In the genomic region with DNA sequence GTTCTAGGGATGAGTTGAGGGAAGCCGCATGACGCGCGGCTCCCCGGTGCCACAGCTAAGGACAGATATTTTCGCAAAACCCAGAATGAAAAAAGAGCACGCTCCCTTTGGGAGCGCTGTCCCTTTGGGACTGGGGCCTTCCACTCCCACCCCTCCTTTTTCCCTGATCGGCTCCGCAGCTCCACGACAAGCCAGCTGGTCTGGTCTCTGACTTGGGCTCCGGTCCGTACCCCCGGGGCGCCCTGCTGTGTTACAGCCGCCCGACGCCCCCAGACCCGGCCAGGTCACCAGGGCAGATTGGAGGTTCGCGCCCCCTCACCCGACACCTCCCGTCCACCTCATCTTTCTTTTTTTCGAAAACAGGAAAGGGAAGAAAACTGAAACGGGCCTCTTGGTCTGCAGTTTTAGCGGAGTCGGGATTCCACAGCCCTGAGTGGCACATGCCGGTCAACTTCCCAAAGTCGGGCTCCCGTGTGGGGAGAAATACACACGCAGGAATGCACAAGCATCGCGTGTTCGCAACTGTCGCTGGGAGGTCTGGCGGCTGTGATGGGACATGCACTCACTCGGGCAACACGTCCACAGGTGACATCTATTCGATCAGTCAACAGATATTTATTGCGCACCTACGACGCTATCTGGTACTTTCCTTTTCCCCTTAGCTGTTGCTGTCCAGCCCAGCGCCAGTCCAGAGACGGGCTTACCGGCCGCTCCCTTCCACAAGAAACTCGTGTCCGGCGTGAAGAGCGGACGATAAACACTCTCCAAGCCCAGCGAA, we compare ENCODE assay signal across 9 cellular contexts. TPM values are rescaled to one million over a fixed set of nuclear protein-coding genes. Genes with fewer than 3 reads are reported as not detected.
DNase-seq lines count a peak whose midpoint lies in the region; ATAC-seq, FAIRE-seq and TF ChIP-seq lines count a peak whose summit lies in the region.
"Had no signal": no experiment of that assay in that cellular context is flagged by ENCODE, and none has a peak within 500 bp of the region (broad histone marks: within the 10 kb centered on the region; RNA-seq: fewer than 3 reads in every experiment).

No MANE protein-coding gene starts in this region.

- DNase-seq in heart left ventricle (peak in 1 of 5 donors; percentile 32), left cardiac atrium (no peak), esophagus squamous epithelium (lab: John Stamatoyannopoulos, UW) (no peak), urothelium cell line (ENCODE audit: low spot score) (no peak), PC-9 (no peak), T-helper 1 cell (no peak)
- no peak for DNase-seq in naive thymus-derived CD4-positive, alpha-beta T cell
- DNase-seq in activated CD4-positive, alpha-beta T cell treated with anti-CD3 and anti-CD28 coated beads, Interleukin-2, amount 50 U/mL, for 1 hour, result no peak

- H3F3A ChIP-seq in PC-9 (ENCODE audit: insufficient read depth, low read depth), result no peaks in the 10 kb centered on the region

- no peaks in the 10 kb centered on the region for H3K9me2 ChIP-seq in PC-9 (ENCODE audit: insufficient read depth)

- TF ChIP-seq CTCF in heart left ventricle (IDR thresholded peaks at IDR 0.05), result no peak
- TF ChIP-seq CTCF in esophagus squamous epithelium (IDR thresholded peaks at IDR 0.05), result no peak
- no peak for TF ChIP-seq CTCF in PC-9 (conservative IDR thresholded peaks at IDR 0.05)

- 14 to 21% (median 19%) methylated on average over 51 to 52 of the region's 52 CpGs for WGBS in heart left ventricle, 4 donors
- whole genome bisulfite sequencing in esophagus squamous epithelium, 2 donors, result 13 to 24% methylated on average over 41 to 45 of the region's 52 CpGs

- no peaks in the 10 kb centered on the region for H3K36me3 ChIP-seq in heart left ventricle
- no peaks in the 10 kb centered on the region for H3K36me3 ChIP-seq in esophagus squamous epithelium
- H3K36me3 ChIP-seq in naive thymus-derived CD4-positive, alpha-beta T cell (ENCODE audit: control insufficient read depth in 2 of 3, insufficient read depth in 3 of 3, low read length in 3 of 3), result no peaks in the 10 kb centered on the region
- H3K36me3 ChIP-seq in PC-9 (ENCODE audit: low read depth), result no peaks in the 10 kb centered on the region

- peaks cover 5 to 20% (median 11%) of the 10 kb centered on the region in 7 donors for H3K4me1 Mint-ChIP-seq in naive thymus-derived CD4-positive, alpha-beta T cell

- peaks cover 59 to 78% (median 76%) of the 10 kb centered on the region in 5 donors for H3K27me3 Mint-ChIP-seq in naive thymus-derived CD4-positive, alpha-beta T cell

- peaks cover 3 to 66% (median 25%) of the 10 kb centered on the region in 9 donors for H3K27me3 ChIP-seq in heart left ventricle
- H3K27me3 ChIP-seq in esophagus squamous epithelium, result peaks cover 9 to 100% (median 16%) of the 10 kb centered on the region in 4 donors
- H3K27me3 ChIP-seq in naive thymus-derived CD4-positive, alpha-beta T cell (ENCODE audit: control insufficient read depth in 2 of 2, insufficient read depth in 2 of 2, low read length in 2 of 2), result peaks cover 9% of the 10 kb centered on the region in 2 donors
- no peaks in the 10 kb centered on the region for H3K27me3 ChIP-seq in PC-9 (ENCODE audit: insufficient read depth, low read depth)

- H3K27ac Mint-ChIP-seq in naive thymus-derived CD4-positive, alpha-beta T cell, result peak overlapping the region in 1 of 9 donors; percentile 71
- H3K27ac Mint-ChIP-seq: memory B cell had no signal

- peaks cover 0 to 9% (median 0%) of the 10 kb centered on the region in 5 donors for H3K36me3 Mint-ChIP-seq in naive thymus-derived CD4-positive, alpha-beta T cell

- POLR2A ChIA-PET in naive thymus-derived CD4-positive, alpha-beta T cell (lab: Charles Lee), result no interaction called here
- POLR2A ChIA-PET in PC-9 (lab: Charles Lee; ENCODE audit: unreplicated experiment), result interaction anchor here (0.6 kb wide), 1 partner anchor 9 kb away, joined by 6 read pairs; no protein-coding TSS in a partner anchor

- H4K20me1 ChIP-seq in PC-9 (ENCODE audit: insufficient read depth), result 0 out of 2 replicates have a peak, but pooled peaks cover 5% of the 10 kb centered on the region

- CTCF ChIA-PET in naive thymus-derived CD4-positive, alpha-beta T cell (lab: Charles Lee), result no interaction called here
- CTCF ChIA-PET in PC-9 (lab: Charles Lee), result interaction anchor here (0.6 kb wide), 1 partner anchor 495 kb away, joined by 3 read pairs; no protein-coding TSS in a partner anchor

- no peak overlapping the region for H3K4me2 ChIP-seq in PC-9

- TF ChIP-seq POLR2A in heart left ventricle (IDR thresholded peaks at IDR 0.05), result no peak
- no peak for TF ChIP-seq POLR2A in esophagus squamous epithelium (IDR thresholded peaks at IDR 0.05)

- intact Hi-C loops in heart left ventricle (cut with DNase I), result loop anchor here (2.0 to 10.0 kb wide), 19 partner anchors 85 to 1482 kb away; no protein-coding TSS in a partner anchor
- intact Hi-C loops in left cardiac atrium (cut with DNase I), result no loop called here
- intact Hi-C loops in esophagus squamous epithelium (cut with DNase I), result loop anchor here (10.0 kb wide), 1 partner anchor 642 kb away; no protein-coding TSS in a partner anchor
- intact Hi-C loops in naive thymus-derived CD4-positive, alpha-beta T cell (cut with micrococcal nuclease), result loop anchor here in 1 of 2 donors (5.0 kb wide), 1 partner anchor 1480 kb away; no protein-coding TSS in a partner anchor
- intact Hi-C loops in PC-9 (cut with micrococcal nuclease; ENCODE audit: unreplicated experiment), result loop anchor here (5.0 to 10.0 kb wide), 4 partner anchors 145 to 1350 kb away; no protein-coding TSS in a partner anchor

- H3K4me1 ChIP-seq in heart left ventricle, result peaks cover 0 to 51% (median 16%) of the 10 kb centered on the region in 12 donors
- peaks cover 17 to 61% (median 19%) of the 10 kb centered on the region in 3 donors for H3K4me1 ChIP-seq in esophagus squamous epithelium
- no peaks in the 10 kb centered on the region for H3K4me1 ChIP-seq in naive thymus-derived CD4-positive, alpha-beta T cell (ENCODE audit: control insufficient read depth in 2 of 2, insufficient read depth in 2 of 2, low read length in 2 of 2)
- H3K4me1 ChIP-seq in PC-9 (replicated peaks; ENCODE audit: insufficient read depth), result peaks cover 15% of the 10 kb centered on the region; the same call in 1 of the 2 replicates

- peak overlapping the region in 6 of 10 donors; percentile 12 to 49 (median 34) for H3K4me3 Mint-ChIP-seq in naive thymus-derived CD4-positive, alpha-beta T cell
- H3K4me3 Mint-ChIP-seq: memory B cell had no signal

- H3K27ac ChIP-seq in heart left ventricle, result peak overlapping the region in 1 of 12 donors; percentile 44
- H3K27ac ChIP-seq in esophagus squamous epithelium, result peak overlapping the region in 1 of 4 donors; percentile 19
- no peak overlapping the region for H3K27ac ChIP-seq in naive thymus-derived CD4-positive, alpha-beta T cell (ENCODE audit: low read depth, low read length)
- H3K27ac ChIP-seq in PC-9, result no peak overlapping the region

- H3K4me3 ChIP-seq in heart left ventricle (peak overlapping the region in 11 of 12 donors; percentile 23 to 94 (median 65)), esophagus squamous epithelium (peak overlapping the region; percentile 17 to 61 (median 41)), PC-9 (no peak overlapping the region)
- no peak overlapping the region for H3K4me3 ChIP-seq in naive thymus-derived CD4-positive, alpha-beta T cell (ENCODE audit: low read length)

- FAIRE-seq in urothelium cell line (lab: Jason Lieb, UNC), result peak; percentile 55

- H3K9me3 ChIP-seq in heart left ventricle (no peaks in the 10 kb centered on the region), esophagus squamous epithelium (no peaks in the 10 kb centered on the region), PC-9 (ENCODE audit: insufficient read depth, low read depth) (peaks cover 4% of the 10 kb centered on the region; the same call in 1 of the 2 replicates)
- no peaks in the 10 kb centered on the region for H3K9me3 ChIP-seq in naive thymus-derived CD4-positive, alpha-beta T cell (ENCODE audit: control insufficient read depth in 2 of 3, low read length in 3 of 3)

- H3K9me3 Mint-ChIP-seq in naive thymus-derived CD4-positive, alpha-beta T cell, result peaks cover 0 to 11% (median 0%) of the 10 kb centered on the region in 11 donors
- H3K9me3 Mint-ChIP-seq: memory B cell had no signal

- peaks cover 9% of the 10 kb centered on the region for H3K79me2 ChIP-seq in PC-9 (ENCODE audit: low read depth)

- H2AFZ ChIP-seq in PC-9, result no peak overlapping the region

- ATAC-seq in heart left ventricle, result no peak
- ATAC-seq in left cardiac atrium, result no peak
- ATAC-seq in naive thymus-derived CD4-positive, alpha-beta T cell, result no peak

- no TSS peak for BruUV-seq in PC-9 (replicated peaks; lab: Mats Ljungman, UMichigan)

RNA-seq across cellular contexts. Expression of gene SOX9, which starts 3.9 kb away (rescaled TPM):
- total RNA-seq in heart left ventricle (10 to 100 TPM in 8 of 9 donors, 1 to 10 TPM in 1; 8.9 to 19.7 (median 13.7) TPM), left cardiac atrium (10 to 100 TPM; 12.4 to 16.3 TPM), esophagus squamous epithelium (10 to 100 TPM in 3 of 4 donors, 1 to 10 TPM in 1; 7.4 to 11.5 (median 11.1) TPM), PC-9 (2021) (21.7 and 25.0 TPM in 2 replicates)
- 10 to 100 TPM in 1 of 2 donors, 1 to 10 TPM in 1; 7.6 to 12.1 TPM for polyA plus RNA-seq in heart left ventricle
- total RNA-seq in naive thymus-derived CD4-positive, alpha-beta T cell, result not detected
- not detected for polyA plus RNA-seq in naive thymus-derived CD4-positive, alpha-beta T cell

Comparison
In these comparisons a context has a peak if more than half of its experiments do, and no peak if none do; other contexts are left out.
1. intact Hi-C loops: an anchor here in heart left ventricle (2.0 to 10.0 kb wide), esophagus squamous epithelium (10.0 kb wide) and PC-9 (5.0 to 10.0 kb wide); none called in left cardiac atrium.
2. H3K4me3 ChIP-seq: peak in heart left ventricle (11 of 12) and esophagus squamous epithelium (4 of 4); none in naive thymus-derived CD4-positive, alpha-beta T cell (single experiment) and PC-9 (single experiment).
3. RNA of gene SOX9, which starts 3.9 kb away (total RNA-seq): 21.7 to 25.0 TPM in PC-9, 12.4 to 16.3 TPM in left cardiac atrium, 8.9 to 19.7 TPM in heart left ventricle and 7.4 to 11.5 TPM in esophagus squamous epithelium; not detected in naive thymus-derived CD4-positive, alpha-beta T cell; every median in the first group is over 4 times any median in the second.